21 cellular contexts compared by ENCODE assay signal in genomic region chr21:27838585-27838984, GRCh38.
"Had no signal": no experiment of that assay in that cellular context is flagged by ENCODE, and none has a peak within 500 bp of the region (broad histone marks: within the 10 kb centered on the region; RNA-seq: fewer than 3 reads in every experiment).

No MANE protein-coding gene starts in this region.

- H3K4me3 ChIP-seq: MG63 had no signal

- H3K9me2 ChIP-seq: SK-N-SH had no signal

- H3K9me3 ChIP-seq: SK-N-SH had no signal

- H3K9ac ChIP-seq: SK-N-SH had no signal

- FAIRE-seq: HTR-8/SVneo had no signal

- H3K27me3 ChIP-seq: MG63 had no signal

- H3K4me2 ChIP-seq: SK-N-SH had no signal

- DNase-seq: KBM-7, MG63, NCI-H1092, NCI-H1105 treated with DMSO at 0.1 percent for 48 hours, NCI-H1417 treated with DMSO at 0.1 percent for 48 hours, NCI-H146, NCI-H1694 treated with DMSO at 0.1 percent for 48 hours, NCI-H1930, NCI-H2081, NCI-H2171, NCI-H226, NCI-H446, NCI-H510A, NCI-H524 treated with DMSO at 0.1 percent for 48 hours, NCI-H69, NCI-H774, RPMI8226, SHP77, SK-N-SH had no signal

- H3K27ac ChIP-seq: HL-60 had no signal
